ENCODE assay signal across 18 cellular contexts in the genomic region with DNA sequence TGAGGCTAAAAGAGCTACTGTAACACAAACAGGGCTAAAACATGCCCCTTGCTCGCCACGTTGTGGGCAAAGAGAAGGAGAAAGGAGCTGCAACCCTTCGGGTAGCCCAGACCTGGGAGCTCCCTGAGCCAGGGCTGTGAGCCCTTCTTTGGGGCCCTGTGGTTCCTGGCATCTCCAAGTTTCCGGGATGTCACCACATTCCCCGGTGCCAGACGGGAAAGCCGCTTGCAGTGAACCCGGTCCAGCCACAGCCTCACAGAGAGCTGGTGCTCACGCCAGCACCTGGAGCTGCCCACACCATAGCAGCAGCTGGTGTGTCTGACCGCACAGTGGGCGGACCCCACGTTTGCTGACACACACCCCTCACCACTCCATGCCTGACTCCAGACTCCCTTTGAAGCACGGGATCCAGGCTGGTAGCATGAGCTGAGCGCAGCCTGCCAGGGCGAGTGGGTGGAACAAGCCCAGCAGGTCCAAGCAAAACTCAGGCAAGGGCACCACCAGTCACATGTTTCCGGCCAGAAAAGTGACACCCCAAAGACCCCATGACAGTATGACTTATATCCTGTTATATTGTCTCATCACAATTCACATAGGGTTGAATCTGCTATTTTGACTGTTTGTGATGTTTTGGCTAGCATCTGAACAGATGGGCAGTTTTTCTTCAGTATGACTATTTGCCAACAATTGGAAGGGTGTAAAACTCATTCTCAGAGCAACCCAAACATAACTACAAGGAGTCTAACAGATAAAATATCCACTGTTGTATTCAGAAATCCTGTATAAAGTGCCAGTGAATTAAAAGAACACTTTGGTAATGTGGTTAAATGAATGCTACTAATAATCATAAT.
DNase-seq lines count a peak whose midpoint lies in the region; ATAC-seq lines count a peak whose summit lies in the region.
"Had no signal": no experiment of that assay in that cellular context is flagged by ENCODE, and none has a peak within 500 bp of the region (broad histone marks: within the 10 kb centered on the region; RNA-seq: fewer than 3 reads in every experiment).

No MANE protein-coding gene starts in this region.

- H3K4me1 Mint-ChIP-seq in activated T-helper 1 cell treated with anti-CD3 and anti-CD28 coated beads, Interleukin-12 subunit alpha, Interleukin-12 subunit beta, Interleukin-2, Interleukin-4 antibody, amounts not matched to agents 30 ng/mL and 10 ng/mL and 1 ng/mL, durations not matched to agents 14 hours and 24 hours and 36 hours (ENCODE audit: low read depth) = no peaks in the 10 kb centered on the region
- H3K4me1 Mint-ChIP-seq in activated T-helper 17 cell treated with anti-CD3 and anti-CD28 coated beads, Interleukin-2, amount 50 U/mL, for 72 hours = no peaks in the 10 kb centered on the region
- H3K4me1 Mint-ChIP-seq: CD8-positive, alpha-beta memory T cell had no signal

- no peak overlapping the region for H3K27ac Mint-ChIP-seq in activated T-helper 1 cell treated with anti-CD3 and anti-CD28 coated beads, Interleukin-12 subunit alpha, Interleukin-12 subunit beta, Interleukin-2, Interleukin-4 antibody, amounts not matched to agents 30 ng/mL and 10 ng/mL and 1 ng/mL, durations not matched to agents 14 hours and 24 hours and 36 hours
- H3K27ac Mint-ChIP-seq in activated T-helper 17 cell treated with anti-CD3 and anti-CD28 coated beads, Interleukin-2, amount 50 U/mL, for 72 hours = no peak overlapping the region
- H3K27ac Mint-ChIP-seq: CD8-positive, alpha-beta memory T cell had no signal

- intact Hi-C loops in activated T-helper 1 cell treated with anti-CD3 and anti-CD28 coated beads, Interleukin-12 subunit alpha, Interleukin-12 subunit beta, Interleukin-2, Interleukin-4 antibody, amounts not matched to agents 30 ng/mL and 10 ng/mL and 1 ng/mL, durations not matched to agents 14 hours and 24 hours and 36 hours (cut with micrococcal nuclease) = no loop called here

- no peak for ATAC-seq in activated T-helper 17 cell treated with anti-CD3 and anti-CD28 coated beads, Interleukin-2, amount 50 U/mL, for 72 hours (replicated peaks)

- H3K36me3 Mint-ChIP-seq in activated T-helper 1 cell treated with anti-CD3 and anti-CD28 coated beads, Interleukin-12 subunit alpha, Interleukin-12 subunit beta, Interleukin-2, Interleukin-4 antibody, amounts not matched to agents 30 ng/mL and 10 ng/mL and 1 ng/mL, durations not matched to agents 14 hours and 24 hours and 36 hours (ENCODE audit: low read depth) = no peaks in the 10 kb centered on the region
- no peaks in the 10 kb centered on the region for H3K36me3 Mint-ChIP-seq in activated T-helper 17 cell treated with anti-CD3 and anti-CD28 coated beads, Interleukin-2, amount 50 U/mL, for 72 hours (ENCODE audit: low read depth)

- H3K27me3 Mint-ChIP-seq in activated T-helper 1 cell treated with anti-CD3 and anti-CD28 coated beads, Interleukin-12 subunit alpha, Interleukin-12 subunit beta, Interleukin-2, Interleukin-4 antibody, amounts not matched to agents 30 ng/mL and 10 ng/mL and 1 ng/mL, durations not matched to agents 14 hours and 24 hours and 36 hours (ENCODE audit: insufficient read depth) = no peaks in the 10 kb centered on the region
- H3K27me3 Mint-ChIP-seq in activated T-helper 17 cell treated with anti-CD3 and anti-CD28 coated beads, Interleukin-2, amount 50 U/mL, for 72 hours = no peaks in the 10 kb centered on the region
- H3K27me3 Mint-ChIP-seq: CD8-positive, alpha-beta memory T cell had no signal

- no peaks in the 10 kb centered on the region for H3K9me3 Mint-ChIP-seq in activated T-helper 1 cell treated with anti-CD3 and anti-CD28 coated beads, Interleukin-12 subunit alpha, Interleukin-12 subunit beta, Interleukin-2, Interleukin-4 antibody, amounts not matched to agents 30 ng/mL and 10 ng/mL and 1 ng/mL, durations not matched to agents 14 hours and 24 hours and 36 hours
- no peaks in the 10 kb centered on the region for H3K9me3 Mint-ChIP-seq in activated T-helper 17 cell treated with anti-CD3 and anti-CD28 coated beads, Interleukin-2, amount 50 U/mL, for 72 hours

- no peak overlapping the region for H3K4me3 Mint-ChIP-seq in activated T-helper 1 cell treated with anti-CD3 and anti-CD28 coated beads, Interleukin-12 subunit alpha, Interleukin-12 subunit beta, Interleukin-2, Interleukin-4 antibody, amounts not matched to agents 30 ng/mL and 10 ng/mL and 1 ng/mL, durations not matched to agents 14 hours and 24 hours and 36 hours
- H3K4me3 Mint-ChIP-seq in activated T-helper 17 cell treated with anti-CD3 and anti-CD28 coated beads, Interleukin-2, amount 50 U/mL, for 72 hours = no peak overlapping the region
- H3K4me3 Mint-ChIP-seq: CD8-positive, alpha-beta memory T cell had no signal

- peak; percentile 7 for DNase-seq in ELR (ENCODE audit: low read depth)
- DNase-seq in SW480 (ENCODE audit: low spot score) = peak; percentile 83
- DNase-seq in lung microvascular endothelial cell (ENCODE audit: low read depth in 2 of 2) = peak; percentile 59 to 77
- DNase-seq in stromal cell of bone marrow (ENCODE audit: low read depth) = peak; percentile 34
- no peak for DNase-seq in RKO (ENCODE audit: low spot score)
- no peak for DNase-seq in activated T-helper 1 cell treated with anti-CD3 and anti-CD28 coated beads, Interleukin-12 subunit alpha, Interleukin-12 subunit beta, Interleukin-2, Interleukin-4 antibody, amounts not matched to agents 30 ng/mL and 10 ng/mL and 1 ng/mL, durations not matched to agents 14 hours and 24 hours and 36 hours (ENCODE audit: low spot score)
- DNase-seq: CD8-positive, alpha-beta memory T cell; DMS79; GM23248; HCEC 1CT; IMR-90; NCI-H1417 treated with DMSO at 0.1 percent for 48 hours; NCI-H187 treated with DMSO at 0.1 percent for 48 hours; NCI-H2227 treated with DMSO at 0.1 percent for 48 hours; NCI-H510A treated with DMSO at 0.1 percent for 48 hours; NCI-H774; SHP77 treated with DMSO at 0.1 percent for 48 hours had no signal

Comparison
In these comparisons a context has a peak if more than half of its experiments do, and no peak if none do; other contexts are left out.
1. DNase-seq: peak in ELR (single experiment), SW480 (single experiment), lung microvascular endothelial cell (2 of 2) and stromal cell of bone marrow (single experiment); none in RKO (single experiment) and activated T-helper 1 cell treated with anti-CD3 and anti-CD28 coated beads, Interleukin-12 subunit alpha, Interleukin-12 subunit beta, Interleukin-2, Interleukin-4 antibody, amounts not matched to agents 30 ng/mL and 10 ng/mL and 1 ng/mL, durations not matched to agents 14 hours and 24 hours and 36 hours (single experiment).